In the genomic region with DNA sequence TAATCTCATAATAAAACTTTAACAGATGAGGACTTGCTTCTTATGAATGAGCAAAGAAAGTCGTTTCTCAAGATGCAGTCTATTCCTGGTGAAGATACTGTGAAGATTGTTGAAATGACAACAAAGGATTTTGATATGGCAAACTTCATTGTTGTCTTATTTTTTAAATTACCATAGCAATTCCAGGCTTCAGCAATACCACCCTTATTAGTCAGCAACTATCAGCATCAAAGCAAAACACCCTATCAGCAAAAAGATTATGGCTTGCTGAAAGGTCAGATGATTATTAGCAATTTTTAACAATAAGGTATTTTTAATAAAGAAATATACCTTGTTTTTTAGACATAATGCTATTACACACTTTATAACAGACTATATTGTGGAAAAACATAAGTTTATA, we compare ENCODE assay signal across 29 cellular contexts.
DNase-seq lines count a peak whose midpoint lies in the region; ATAC-seq and TF ChIP-seq lines count a peak whose summit lies in the region.
"Had no signal": no experiment of that assay in that cellular context is flagged by ENCODE, and none has a peak within 500 bp of the region (broad histone marks: within the 10 kb centered on the region; RNA-seq: fewer than 3 reads in every experiment).

No MANE protein-coding gene starts in this region.

- TF ChIP-seq CTCF in left ventricle myocardium inferior (IDR thresholded peaks at IDR 0.05; ENCODE audit: borderline replicate concordance) (no peak), chondrocyte (IDR thresholded peaks at IDR 0.05) (no peak)

- H3K9me3 ChIP-seq in left ventricle myocardium inferior (replicated peaks) = no peaks in the 10 kb centered on the region
- no peaks in the 10 kb centered on the region for H3K9me3 ChIP-seq in mesenchymal stem cell (ENCODE audit: control insufficient read depth, low read length)
- H3K9me3 ChIP-seq in SJCRH30 (replicated peaks) = no peaks in the 10 kb centered on the region; the same call in 1 of the 2 replicates
- no peaks in the 10 kb centered on the region for H3K9me3 ChIP-seq in effector memory CD4-positive, alpha-beta T cell (ENCODE audit: control insufficient read depth, low read length)
- H3K9me3 ChIP-seq: lower lobe of right lung, mucosa of descending colon, Peyer's patch, right atrium auricular region, upper lobe of right lung had no signal

- peaks cover 52% of the 10 kb centered on the region for H3K36me3 Mint-ChIP-seq in chondrocyte (ENCODE audit: low read depth)

- H4K8ac ChIP-seq in mesenchymal stem cell (ENCODE audit: low read length) = no peak overlapping the region

- no peak overlapping the region for H2AFZ ChIP-seq in mesenchymal stem cell (ENCODE audit: low read depth, low read length)
- H2AFZ ChIP-seq: parathyroid adenoma had no signal

- no peak overlapping the region for H3K18ac ChIP-seq in mesenchymal stem cell (ENCODE audit: low read depth in 1 of 2, low read length in 2 of 2)

- H2AK5ac ChIP-seq in mesenchymal stem cell (ENCODE audit: low read length, severe bottlenecking) = no peak overlapping the region

- H3K4me1 Mint-ChIP-seq in chondrocyte (ENCODE audit: low read depth) = peaks cover 90% of the 10 kb centered on the region

- H3K4me1 ChIP-seq in left ventricle myocardium inferior = peaks cover 29% of the 10 kb centered on the region
- no peaks in the 10 kb centered on the region for H3K4me1 ChIP-seq in mesenchymal stem cell (ENCODE audit: control insufficient read depth, insufficient read depth, low read depth, low read length)
- peaks cover 8% of the 10 kb centered on the region; the same call in 1 of the 2 replicates for H3K4me1 ChIP-seq in SJCRH30
- H3K4me1 ChIP-seq in effector memory CD4-positive, alpha-beta T cell (ENCODE audit: control insufficient read depth, insufficient read depth, low read length, poor library complexity, severe bottlenecking) = no peaks in the 10 kb centered on the region
- H3K4me1 ChIP-seq: parathyroid adenoma, Peyer's patch, upper lobe of right lung had no signal

- H2BK120ac ChIP-seq in mesenchymal stem cell (ENCODE audit: low read depth, low read length) = no peak overlapping the region

- H3K27ac Mint-ChIP-seq in chondrocyte (ENCODE audit: unreplicated experiment) = peak overlapping the region; percentile 71
- H3K27ac Mint-ChIP-seq: activated naive CD4-positive, alpha-beta T cell treated with anti-CD3 and anti-CD28 coated beads for 36 hours; CD4-positive, alpha-beta T cell had no signal

- H2BK15ac ChIP-seq in mesenchymal stem cell (ENCODE audit: low read depth, poor library complexity, severe bottlenecking) = no peak overlapping the region

- no peak overlapping the region for H3K23ac ChIP-seq in mesenchymal stem cell (ENCODE audit: low read length in 2 of 2)

- intact Hi-C loops in left ventricle myocardium inferior (cut with micrococcal nuclease) (loop anchor here (5.0 kb wide), 1 partner anchor 321 kb away; no protein-coding TSS in a partner anchor), left ventricle myocardium superior (cut with micrococcal nuclease) (loop anchor here (10.0 kb wide), 1 partner anchor 324 kb away; no protein-coding TSS in a partner anchor)

- no peak overlapping the region for H3K4me2 ChIP-seq in mesenchymal stem cell (ENCODE audit: low read length, poor library complexity, severe bottlenecking)

- no peaks in the 10 kb centered on the region for H3K9me3 Mint-ChIP-seq in chondrocyte (ENCODE audit: low read depth)
- H3K9me3 Mint-ChIP-seq: activated naive CD4-positive, alpha-beta T cell treated with anti-CD3 and anti-CD28 coated beads for 36 hours; CD4-positive, alpha-beta T cell; nephron had no signal

- peaks cover 11% of the 10 kb centered on the region for H3K79me1 ChIP-seq in mesenchymal stem cell (replicated peaks; ENCODE audit: low read length, poor library complexity, severe bottlenecking)

- no peak overlapping the region for H4K91ac ChIP-seq in mesenchymal stem cell (ENCODE audit: low read length)

- no peak overlapping the region for H2BK12ac ChIP-seq in mesenchymal stem cell (ENCODE audit: low read length in 2 of 2)

- H3K9ac ChIP-seq in mesenchymal stem cell (ENCODE audit: low read length) = peak overlapping the region; percentile 86
- H3K9ac ChIP-seq: parathyroid adenoma had no signal

- H3K4ac ChIP-seq in mesenchymal stem cell (ENCODE audit: low read depth in 1 of 2, low read length in 2 of 2) = no peak overlapping the region

- DNase-seq in left ventricle myocardium inferior = no peak
- DNase-seq in left ventricle myocardium superior = no peak
- no peak for DNase-seq in chondrocyte (ENCODE audit: low spot score)
- DNase-seq in mesenchymal stem cell = no peak
- DNase-seq in SJCRH30 = no peak
- no peak for DNase-seq in effector memory CD4-positive, alpha-beta T cell
- DNase-seq in NCI-H1694 treated with DMSO at 0.1 percent for 48 hours (lab: John Stamatoyannopoulos, UW) = no peak
- no peak for DNase-seq in COR-L47 (lab: John Stamatoyannopoulos, UW)
- DNase-seq: activated CD4-positive, alpha-beta T cell treated with anti-CD3 and anti-CD28 coated beads, Interleukin-2, amount 50 U/mL, for 4 hours; activated CD4-positive, CD25-positive, alpha-beta regulatory T cell; activated naive CD4-positive, alpha-beta T cell treated with anti-CD3 and anti-CD28 coated beads for 36 hours; AML-193; CD4-positive, alpha-beta T cell; EL; Kasumi-1; lower lobe of right lung; mucosa of descending colon; NCI-H1694; NCI-H2227 treated with DMSO at 0.1 percent for 48 hours; Peyer's patch; SHP77 treated with DMSO at 0.1 percent for 48 hours; stimulated activated CD4-positive, alpha-beta T cell treated with anti-CD3 and anti-CD28 coated beads, Interleukin-12 subunit alpha, Interleukin-12 subunit beta, amount 100 ng/mL, for 4 hours; stimulated activated CD4-positive, alpha-beta T cell treated with anti-CD3 and anti-CD28 coated beads, Interleukin-4, amount 100 ng/mL, for 1 hour; upper lobe of right lung had no signal

- H3K14ac ChIP-seq in mesenchymal stem cell (ENCODE audit: low read length in 2 of 2) = no peak overlapping the region

- no peak overlapping the region for H2BK5ac ChIP-seq in mesenchymal stem cell (ENCODE audit: low read depth, low read length, poor library complexity, severe bottlenecking)

- H3K4me3 ChIP-seq in left ventricle myocardium inferior (no peak overlapping the region), mesenchymal stem cell (ENCODE audit: insufficient read depth in 1 of 2, low read depth in 1 of 2, low read length in 2 of 2) (no peak overlapping the region), SJCRH30 (no peak overlapping the region)
- H3K4me3 ChIP-seq in effector memory CD4-positive, alpha-beta T cell (ENCODE audit: insufficient read depth, low read depth, low read length, poor library complexity, severe bottlenecking) = no peak overlapping the region
- H3K4me3 ChIP-seq: lower lobe of right lung, mucosa of descending colon, Peyer's patch, right atrium auricular region, upper lobe of right lung had no signal

- H3K27me3 Mint-ChIP-seq in chondrocyte (ENCODE audit: low read depth) = no peaks in the 10 kb centered on the region
- H3K27me3 Mint-ChIP-seq: CD4-positive, alpha-beta T cell had no signal

- H3K27ac ChIP-seq in left ventricle myocardium inferior (replicated peaks) (peak overlapping the region; percentile 66), mesenchymal stem cell (ENCODE audit: low read length, poor library complexity, severe bottlenecking) (no peak overlapping the region), SJCRH30 (no peak overlapping the region)
- no peak overlapping the region for H3K27ac ChIP-seq in effector memory CD4-positive, alpha-beta T cell (ENCODE audit: insufficient read depth, low read length, poor library complexity, severe bottlenecking)
- H3K27ac ChIP-seq: 22Rv1, HL-60, lower lobe of right lung, parathyroid adenoma, right atrium auricular region, upper lobe of right lung had no signal

- H3K36me3 ChIP-seq in left ventricle myocardium inferior = peaks cover 9% of the 10 kb centered on the region
- H3K36me3 ChIP-seq in mesenchymal stem cell (ENCODE audit: control insufficient read depth in 1 of 2, insufficient read depth in 2 of 2, low read depth in 1 of 2, low read length in 2 of 2) = peaks cover 3 to 64% of the 10 kb centered on the region in 2 experiments
- H3K36me3 ChIP-seq in SJCRH30 = peaks cover 60% of the 10 kb centered on the region
- H3K36me3 ChIP-seq in effector memory CD4-positive, alpha-beta T cell (ENCODE audit: control insufficient read depth, insufficient read depth, low read length) = no peaks in the 10 kb centered on the region
- H3K36me3 ChIP-seq: lower lobe of right lung, Peyer's patch, upper lobe of right lung had no signal

- no peak overlapping the region for H3K4me3 Mint-ChIP-seq in chondrocyte (ENCODE audit: unreplicated experiment)
- H3K4me3 Mint-ChIP-seq: activated naive CD4-positive, alpha-beta T cell treated with anti-CD3 and anti-CD28 coated beads for 36 hours; CD4-positive, alpha-beta T cell; nephron had no signal

- no peaks in the 10 kb centered on the region for H3K27me3 ChIP-seq in left ventricle myocardium inferior (ENCODE audit: low read depth)
- no peaks in the 10 kb centered on the region for H3K27me3 ChIP-seq in mesenchymal stem cell (ENCODE audit: control insufficient read depth in 1 of 2, insufficient read depth in 1 of 2, low read length in 2 of 2)
- no peaks in the 10 kb centered on the region for H3K27me3 ChIP-seq in SJCRH30
- no peaks in the 10 kb centered on the region for H3K27me3 ChIP-seq in effector memory CD4-positive, alpha-beta T cell (replicated peaks; ENCODE audit: control insufficient read depth, insufficient read depth, low read length, poor library complexity, severe bottlenecking)
- H3K27me3 ChIP-seq: Peyer's patch, right atrium auricular region, upper lobe of right lung had no signal

- no peak for ATAC-seq in left ventricle myocardium superior
- ATAC-seq: lower lobe of right lung, mucosa of descending colon, upper lobe of right lung had no signal

- no CpG with 5 or more reads among the region's 1 CpG for whole genome bisulfite sequencing in mesenchymal stem cell
